ENCODE assay signal across 13 cellular contexts in the genomic region with DNA sequence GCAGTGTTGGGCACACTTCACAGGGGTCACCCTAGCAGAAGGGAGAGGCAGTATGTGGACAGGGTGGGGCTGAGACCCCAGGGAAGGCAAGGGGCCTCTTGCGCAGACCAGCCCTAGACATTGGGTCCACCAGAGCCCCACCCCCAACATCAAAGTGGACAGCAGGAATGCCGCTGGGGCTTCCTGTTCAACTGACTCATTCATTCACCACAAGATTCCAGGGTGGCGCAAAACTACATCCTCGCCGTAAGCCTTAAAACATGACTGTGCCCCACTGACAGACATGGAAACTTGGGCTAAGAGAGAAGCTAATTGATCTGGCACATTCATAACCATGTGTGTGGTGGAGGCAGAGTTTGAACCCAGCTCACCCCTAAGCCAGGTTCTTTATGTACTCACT. TPM values are rescaled to one million over a fixed set of nuclear protein-coding genes. Genes with fewer than 3 reads are reported as not detected.
A peak's percentile ranks its signal among the peaks of the same experiment; 100 is the strongest.
DNase-seq lines count a peak whose midpoint lies in the region; ATAC-seq and TF ChIP-seq lines count a peak whose summit lies in the region.
"Had no signal": no experiment of that assay in that cellular context is flagged by ENCODE, and none has a peak within 500 bp of the region (broad histone marks: within the 10 kb centered on the region; RNA-seq: fewer than 3 reads in every experiment).

No MANE protein-coding gene starts in this region.

- WGBS in adrenal gland, 4 donors = 78 to 90% (median 81%) methylated on average over 4 to 5 of the region's 5 CpGs

- TF ChIP-seq CTCF in AG04450 (IDR thresholded peaks at IDR 0.05; ENCODE audit: low read depth, low read length) (no peak), astrocyte of the spinal cord (IDR thresholded peaks at IDR 0.05; ENCODE audit: low read depth, low read length) (no peak), kidney epithelial cell (IDR thresholded peaks at IDR 0.05; ENCODE audit: insufficient read depth, low read length, poor library complexity, severe bottlenecking) (no peak), adrenal gland (IDR thresholded peaks at IDR 0.05) (no peak)

- ATAC-seq in GM18873 (IDR thresholded peaks at IDR 0.05; ENCODE audit: low FRiP score, unreplicated experiment) = no peak
- ATAC-seq: upper lobe of right lung had no signal

- H3K27ac ChIP-seq in AG04450 (ENCODE audit: low read depth, low read length) (peak overlapping the region; percentile 93), adrenal gland (no peak overlapping the region)
- H3K27ac ChIP-seq: KMS-11, upper lobe of right lung had no signal

- intact Hi-C loops in adrenal gland (cut with DNase I) = no loop called here

- H3K27me3 ChIP-seq in AG04450 (ENCODE audit: control insufficient read depth, insufficient read depth, low read length) (no peaks in the 10 kb centered on the region), kidney epithelial cell (ENCODE audit: control insufficient read depth, insufficient read depth, low read length) (no peaks in the 10 kb centered on the region), adrenal gland (no peaks in the 10 kb centered on the region), HAP-1 (ENCODE audit: low read depth) (no peaks in the 10 kb centered on the region)

- no peaks in the 10 kb centered on the region for H3K9me3 ChIP-seq in AG04450 (ENCODE audit: control insufficient read depth, insufficient read depth, low read length)
- H3K9me3 ChIP-seq in adrenal gland (replicated peaks in 1 of 3) = no peaks in the 10 kb centered on the region
- H3K9me3 ChIP-seq in HAP-1 = no peaks in the 10 kb centered on the region
- H3K9me3 ChIP-seq: upper lobe of right lung had no signal

- in situ Hi-C loops in astrocyte of the spinal cord (cut with HindIII; ENCODE audit: low sequenced_read_pairs) (no loop called here), HAP-1 (cut with MboI; ENCODE audit: low sequenced_read_pairs) (no loop called here)

- no peak for TF ChIP-seq POLR2A in adrenal gland (IDR thresholded peaks at IDR 0.05)

- no peaks in the 10 kb centered on the region for H3K4me1 ChIP-seq in adrenal gland (replicated peaks in 1 of 2)
- no peaks in the 10 kb centered on the region for H3K4me1 ChIP-seq in HAP-1
- H3K4me1 ChIP-seq: upper lobe of right lung had no signal

- POLR2A ChIA-PET in AG04450 (lab: Yijun Ruan, JAX) = interaction anchor here (0.7 to 3.0 kb wide), 4 partner anchors 11 to 99 kb away, joined by 3 to 15 read pairs (median 5); partner anchors contain the start of gene COL16A1

- H3K4me3 ChIP-seq in AG04450 (ENCODE audit: low read depth, low read length) (no peak overlapping the region), astrocyte of the spinal cord (ENCODE audit: low read depth, low read length) (no peak overlapping the region), kidney epithelial cell (ENCODE audit: low read depth, low read length) (no peak overlapping the region), adrenal gland (no peak overlapping the region), HAP-1 (no peak overlapping the region)
- H3K4me3 ChIP-seq: upper lobe of right lung had no signal

- CTCF ChIA-PET in AG04450 (lab: Charles Lee) = interaction anchor here (1.1 to 1.7 kb wide), 5 partner anchors 15 to 28 kb away, joined by 3 to 5 read pairs (median 4); no protein-coding TSS in a partner anchor

- peak; percentile 85 for DNase-seq in AG04450 (ENCODE audit: low read depth, low spot score)
- peak; percentile 95 for DNase-seq in HT1080 (ENCODE audit: low read depth)
- DNase-seq in astrocyte of the spinal cord (ENCODE audit: low read depth, low spot score) = peak; percentile 95
- peak; percentile 91 for DNase-seq in kidney epithelial cell (ENCODE audit: low read depth)
- no peak for DNase-seq in adrenal gland
- DNase-seq in NAMALWA (ENCODE audit: low spot score) = no peak
- no peak for DNase-seq in HAP-1 (ENCODE audit: low spot score in 2 of 2)
- DNase-seq: activated T-cell treated with anti-CD3 and anti-CD28 coated beads, Interleukin-2, amount 50 U/mL, for 48 hours; T-helper 9 cell; upper lobe of right lung had no signal

- H3K36me3 ChIP-seq in kidney epithelial cell (ENCODE audit: control insufficient read depth, insufficient read depth, low read length) (no peaks in the 10 kb centered on the region), adrenal gland (replicated peaks in 1 of 2) (peaks cover 0 to 3% of the 10 kb centered on the region in 2 donors), HAP-1 (replicated peaks) (no peaks in the 10 kb centered on the region)
- H3K36me3 ChIP-seq: upper lobe of right lung had no signal

RNA-seq across cellular contexts. Expression of gene COL16A1, which starts 14.0 kb away (rescaled TPM):
- polyA plus RNA-seq in AG04450 (2011; rRNA removed) = 35.4 and 39.5 TPM in 2 replicates
- 47.0 and 64.1 TPM in 2 replicates for polyA minus RNA-seq in AG04450 (2011; rRNA and poly(A)+ RNA removed)
- total RNA-seq in HT1080 (2014; rRNA removed; shearing (Covaris generic)) = 5.3 and 7.3 TPM in 2 replicates
- polyA plus RNA-seq in HT1080 (2015; cell fraction: cytosol; rRNA removed) = 2.2 and 2.5 TPM in 2 replicates
- 26.5 and 27.6 TPM in 2 replicates for polyA plus RNA-seq in HT1080 (2015; cell fraction: nucleus; rRNA removed)
- total RNA-seq in kidney epithelial cell = 9.2 and 10.8 TPM in 2 replicates
- 10 to 100 TPM; 18.5 to 41.2 (median 26.9) TPM for total RNA-seq in adrenal gland
- 100 to 1,000 TPM in 1 of 3 donors, 10 to 100 TPM in 1, 1 to 10 TPM in 1; 6.1 to 129 (median 49.8) TPM for polyA plus RNA-seq in adrenal gland
- polyA plus RNA-seq: CD14-positive monocyte had no signal

RNA-seq across cellular contexts. Expression of gene PEF1, which starts 45.1 kb away (rescaled TPM):
- polyA plus RNA-seq in AG04450 (2011; rRNA removed) = 71.8 and 88.3 TPM in 2 replicates
- polyA minus RNA-seq in AG04450 (2011; rRNA and poly(A)+ RNA removed) = 78.5 and 91.7 TPM in 2 replicates
- 80.9 and 125 TPM in 2 replicates for total RNA-seq in HT1080 (2014; rRNA removed; shearing (Covaris generic))
- polyA plus RNA-seq in HT1080 (2015; cell fraction: cytosol; rRNA removed) = 70.5 and 73.9 TPM in 2 replicates
- polyA plus RNA-seq in HT1080 (2015; cell fraction: nucleus; rRNA removed) = 66.3 and 70.7 TPM in 2 replicates
- total RNA-seq in kidney epithelial cell = 86.8 and 100 TPM in 2 replicates
- 100 to 1,000 TPM in 2 of 8 donors, 10 to 100 TPM in 6; 71.1 to 132 (median 86.5) TPM for total RNA-seq in adrenal gland
- polyA plus RNA-seq in adrenal gland = 10 to 100 TPM; 58.2 to 87.1 (median 68.9) TPM

Comparison
In these comparisons a context has a peak if more than half of its experiments do, and no peak if none do; other contexts are left out.
1. DNase-seq: peak in AG04450 (single experiment), HT1080 (single experiment), astrocyte of the spinal cord (single experiment) and kidney epithelial cell (single experiment); none in adrenal gland (0 of 7), NAMALWA (single experiment) and HAP-1 (0 of 2).